In genomic region chr3:17494117-17494809, GRCh38 we compare ENCODE assay signal across 23 cellular contexts.
A peak's percentile ranks its signal among the peaks of the same experiment; 100 is the strongest.
DNase-seq lines count a peak whose midpoint lies in the region; ATAC-seq and TF ChIP-seq lines count a peak whose summit lies in the region.
"Had no signal": no experiment of that assay in that cellular context is flagged by ENCODE, and none has a peak within 500 bp of the region (broad histone marks: within the 10 kb centered on the region; RNA-seq: fewer than 3 reads in every experiment).

No MANE protein-coding gene starts in this region.

- CTCF ChIA-PET in activated CD8-positive, alpha-beta memory T cell treated with anti-CD3 and anti-CD28 coated beads, Interleukin-2, amount 10 ng/mL, durations not matched to agents 7 days and 5 days (lab: Charles Lee) = no interaction called here

- no peaks in the 10 kb centered on the region for H3K4me1 Mint-ChIP-seq in activated CD8-positive, alpha-beta memory T cell treated with anti-CD3 and anti-CD28 coated beads, Interleukin-2, amount 10 ng/mL, durations not matched to agents 7 days and 5 days
- H3K4me1 Mint-ChIP-seq: activated naive CD8-positive, alpha-beta T cell treated with anti-CD3 and anti-CD28 coated beads for 36 hours; CD4-positive, alpha-beta memory T cell had no signal

- H3K4me3 ChIP-seq in MG63 (no peak overlapping the region), fibroblast of villous mesenchyme (ENCODE audit: low read depth, low read length) (no peak overlapping the region), mesodermal cell (ENCODE audit: extremely low read depth, insufficient read depth, low read length, poor library complexity, severe bottlenecking) (no peak overlapping the region)
- H3K4me3 ChIP-seq: breast epithelium, HAP-1, tibial nerve had no signal

- no peaks in the 10 kb centered on the region for H3K27me3 ChIP-seq in MG63
- H3K27me3 ChIP-seq: breast epithelium, tibial nerve had no signal

- no peaks in the 10 kb centered on the region for H3K36me3 ChIP-seq in MG63
- no peaks in the 10 kb centered on the region for H3K36me3 ChIP-seq in mesodermal cell (ENCODE audit: control insufficient read depth, insufficient read depth, low read length)
- H3K36me3 ChIP-seq: breast epithelium, HAP-1, tibial nerve had no signal

- H3K27me3 Mint-ChIP-seq in activated CD8-positive, alpha-beta memory T cell treated with anti-CD3 and anti-CD28 coated beads, Interleukin-2, amount 10 ng/mL, durations not matched to agents 7 days and 5 days = no peaks in the 10 kb centered on the region
- H3K27me3 Mint-ChIP-seq: activated naive CD8-positive, alpha-beta T cell treated with anti-CD3 and anti-CD28 coated beads for 36 hours; CD4-positive, alpha-beta memory T cell had no signal

- no peaks in the 10 kb centered on the region; the same call in 1 of the 2 replicates for H3K9me3 ChIP-seq in MG63
- H3K9me3 ChIP-seq in mesodermal cell (ENCODE audit: control insufficient read depth, low read length) = peaks cover 4% of the 10 kb centered on the region
- H3K9me3 ChIP-seq: HAP-1 had no signal

- H3K9me3 Mint-ChIP-seq in activated CD8-positive, alpha-beta memory T cell treated with anti-CD3 and anti-CD28 coated beads, Interleukin-2, amount 10 ng/mL, durations not matched to agents 7 days and 5 days (ENCODE audit: low read depth) = peaks cover 7% of the 10 kb centered on the region

- no peak overlapping the region for H3K4me3 Mint-ChIP-seq in activated CD8-positive, alpha-beta memory T cell treated with anti-CD3 and anti-CD28 coated beads, Interleukin-2, amount 10 ng/mL, durations not matched to agents 7 days and 5 days
- H3K4me3 Mint-ChIP-seq: activated naive CD8-positive, alpha-beta T cell treated with anti-CD3 and anti-CD28 coated beads for 36 hours; CD4-positive, alpha-beta memory T cell had no signal

- no peak overlapping the region for H3K27ac Mint-ChIP-seq in activated CD8-positive, alpha-beta memory T cell treated with anti-CD3 and anti-CD28 coated beads, Interleukin-2, amount 10 ng/mL, durations not matched to agents 7 days and 5 days
- H3K27ac Mint-ChIP-seq: activated naive CD8-positive, alpha-beta T cell treated with anti-CD3 and anti-CD28 coated beads for 36 hours; CD4-positive, alpha-beta memory T cell had no signal

- DNase-seq in D341Med (ENCODE audit: low spot score) (peak; percentile 86), MG63 (peak; percentile 2), fibroblast of villous mesenchyme (ENCODE audit: low read depth) (peak; percentile 7), foreskin melanocyte (no peak), germinal center (ENCODE audit: low spot score) (no peak)
- DNase-seq in activated CD8-positive, alpha-beta memory T cell treated with anti-CD3 and anti-CD28 coated beads, Interleukin-2, amount 10 ng/mL, durations not matched to agents 7 days and 5 days = no peak
- DNase-seq: activated naive CD8-positive, alpha-beta T cell treated with anti-CD3 and anti-CD28 coated beads for 36 hours; CD4-positive, alpha-beta memory T cell; DMS79 treated with DMSO at 0.1 percent for 48 hours; foreskin fibroblast; Kasumi-1; NCI-H1105; NCI-H2107; NCI-H524 treated with DMSO at 0.1 percent for 48 hours; small intestine; stimulated activated naive CD4-positive, alpha-beta T cell; SW 1271 had no signal

- TF ChIP-seq CTCF in fibroblast of villous mesenchyme (IDR thresholded peaks at IDR 0.05; ENCODE audit: insufficient read depth, low read depth, low read length) = no peak

- 62 to 80% methylated on average over 10 to 11 of the region's 11 CpGs for WGBS in mesodermal cell (ENCODE audit: insufficient coverage in 2 of 2), 2 experiments

- no peaks in the 10 kb centered on the region for H3K4me1 ChIP-seq in mesodermal cell (ENCODE audit: control insufficient read depth, insufficient read depth, low read length, poor library complexity, severe bottlenecking)
- H3K4me1 ChIP-seq: breast epithelium, HAP-1, tibial nerve had no signal

- ATAC-seq in HG03354 (IDR thresholded peaks at IDR 0.05; ENCODE audit: poor library complexity, severe bottlenecking, unreplicated experiment) = no peak
- no peak for ATAC-seq in activated CD8-positive, alpha-beta memory T cell treated with anti-CD3 and anti-CD28 coated beads, Interleukin-2, amount 10 ng/mL, durations not matched to agents 7 days and 5 days

- peaks cover 15% of the 10 kb centered on the region for H3K36me3 Mint-ChIP-seq in activated CD8-positive, alpha-beta memory T cell treated with anti-CD3 and anti-CD28 coated beads, Interleukin-2, amount 10 ng/mL, durations not matched to agents 7 days and 5 days

- H3K27ac ChIP-seq in mesodermal cell (ENCODE audit: low read depth, low read length, severe bottlenecking) = peak overlapping the region; percentile 19
- H3K27ac ChIP-seq: breast epithelium, epithelial cell of prostate, tibial nerve had no signal

Comparison
In these comparisons a context has a peak if more than half of its experiments do, and no peak if none do; other contexts are left out.
1. DNase-seq: peak in D341Med (single experiment), MG63 (single experiment) and fibroblast of villous mesenchyme (single experiment); none in foreskin melanocyte (single experiment), germinal center (single experiment) and activated CD8-positive, alpha-beta memory T cell treated with anti-CD3 and anti-CD28 coated beads, Interleukin-2, amount 10 ng/mL, durations not matched to agents 7 days and 5 days (single experiment).